Comparison of ENCODE assay signal across 28 cellular contexts in the genomic region with DNA sequence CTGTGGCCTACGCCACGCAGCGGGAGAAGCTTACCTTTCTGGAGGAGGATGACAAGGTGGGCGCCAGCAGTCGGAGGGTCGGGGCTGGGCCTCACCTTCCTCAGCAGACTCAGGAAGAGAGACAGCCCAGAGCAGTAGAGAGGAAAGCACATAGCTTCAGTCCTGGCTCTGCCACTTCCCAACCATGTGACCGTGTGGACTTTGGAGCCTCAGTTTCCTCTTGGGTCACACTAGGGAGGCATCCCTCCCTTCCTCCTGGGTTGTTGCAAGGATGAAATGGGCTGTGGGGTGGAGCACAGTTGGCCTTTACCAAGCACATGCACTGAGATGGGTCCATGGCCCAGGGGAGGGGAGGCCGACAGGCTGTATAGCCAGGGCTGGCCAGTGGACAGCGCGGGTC. TPM values are rescaled to one million over a fixed set of nuclear protein-coding genes. Genes with fewer than 3 reads are reported as not detected.
DNase-seq lines count a peak whose midpoint lies in the region; ATAC-seq, FAIRE-seq and TF ChIP-seq lines count a peak whose summit lies in the region.
"Had no signal": no experiment of that assay in that cellular context is flagged by ENCODE, and none has a peak within 500 bp of the region (broad histone marks: within the 10 kb centered on the region; RNA-seq: fewer than 3 reads in every experiment).

No MANE protein-coding gene starts in this region.

- WGBS in H1 (ENCODE audit: extremely low coverage in 1 of 2, insufficient coverage in 1 of 2, insufficient read length in 1 of 2, insufficient replicate concordance in 2 of 2, low coverage in 1 of 2, low lambda C conversion rate in 2 of 2, missing lambda C conversion rate in 1 of 2), 2 experiments, result 88% methylated on average over 10 of the region's 10 CpGs; no CpG with 5 or more reads in 1 of the 2 experiments

- H3K27ac ChIP-seq in GM23338 (ENCODE audit: low read depth) (no peak overlapping the region), H1 (ENCODE audit: low read depth, low read length) (no peak overlapping the region), osteoblast (ENCODE audit: low read depth, low read length) (no peak overlapping the region)
- H3K27ac ChIP-seq: PC-9 had no signal

- DNase-seq in GM23338 (ENCODE audit: low spot score), result no peak
- no peak for DNase-seq in H1 (ENCODE audit: low read depth in 1 of 2, low spot score in 2 of 2)
- DNase-seq in left lobe of liver (ENCODE audit: low spot score), result no peak
- peak; percentile 25 for DNase-seq in osteoblast (ENCODE audit: insufficient read length, low spot score, missing footprints)
- DNase-seq in CD1c-positive myeloid dendritic cell (ENCODE audit: extremely low spot score), result no peak
- DNase-seq: 8988T; CD4-positive, alpha-beta memory T cell; COR-L47; DMS 273 treated with DMSO at 0.1 percent for 48 hours; KBM-7; MV-4-11; NCI-H1105; NCI-H1436 treated with DMSO at 0.1 percent for 48 hours; NCI-H187 treated with DMSO at 0.1 percent for 48 hours; NCI-H2171 treated with DMSO at 0.1 percent for 48 hours; NCI-H524 treated with DMSO at 0.1 percent for 48 hours; NCI-H774; PC-9; Right ventricle myocardium superior; RPMI8226 had no signal

- H3K4ac ChIP-seq in H1 (replicated peaks; ENCODE audit: insufficient read length, low read depth, low read length), result no peak overlapping the region

- H3K27ac Mint-ChIP-seq in GM23338, result peak overlapping the region; percentile 9; the same call in 1 of the 2 replicates
- H3K27ac Mint-ChIP-seq: CD4-positive, alpha-beta memory T cell had no signal

- peaks cover 8% of the 10 kb centered on the region for H3K4me1 Mint-ChIP-seq in GM23338

- H3K36me3 Mint-ChIP-seq in GM23338 (ENCODE audit: low read depth), result peaks cover 43% of the 10 kb centered on the region

- TF ChIP-seq CTCF in GM23338 (conservative IDR thresholded peaks at IDR 0.05; ENCODE audit: low read depth in 2 of 2) (no peak), H1 (IDR thresholded peaks at IDR 0.05; ENCODE audit: control extremely low read depth in 1 of 3, insufficient read depth in 1 of 3, low read depth in 1 of 3, low read length in 3 of 3) (no peak), osteoblast (IDR thresholded peaks at IDR 0.05; ENCODE audit: extremely low read depth, low read depth, low read length) (no peak)

- H2BK15ac ChIP-seq in H1 (ENCODE audit: low read length), result no peak overlapping the region

- H3K36me3 ChIP-seq in GM23338 (ENCODE audit: insufficient read depth), result no peaks in the 10 kb centered on the region; the same call in 1 of the 2 replicates
- peaks cover 6 to 22% (median 14%) of the 10 kb centered on the region in 4 experiments for H3K36me3 ChIP-seq in H1 (ENCODE audit: control insufficient read depth in 2 of 4, insufficient read depth in 4 of 4, low read length in 3 of 4)
- peaks cover 41% of the 10 kb centered on the region for H3K36me3 ChIP-seq in osteoblast (ENCODE audit: insufficient read depth, low read length)

- H3K9me3 ChIP-seq in H1 (ENCODE audit: insufficient read depth in 2 of 2, low read depth in 1 of 2, low read length in 1 of 2) (no peaks in the 10 kb centered on the region), osteoblast (ENCODE audit: low read depth, low read length) (no peaks in the 10 kb centered on the region)

- H3K9me2 ChIP-seq in GM23338 (ENCODE audit: insufficient read depth), result no peaks in the 10 kb centered on the region

- H2BK120ac ChIP-seq in H1 (replicated peaks; ENCODE audit: low read depth, low read length), result no peak overlapping the region

- H3K79me1 ChIP-seq in H1 (ENCODE audit: low read depth, low read length), result no peaks in the 10 kb centered on the region

- no peak for TF ChIP-seq RAD21 in H1 (IDR thresholded peaks at IDR 0.05 in 1 of 2, conservative IDR thresholded peaks at IDR 0.05 in 1 of 2; ENCODE audit: low read depth in 2 of 2, low read length in 2 of 2)

- no peaks in the 10 kb centered on the region for H3K79me2 ChIP-seq in GM23338 (replicated peaks; ENCODE audit: insufficient read depth)
- H3K79me2 ChIP-seq in H1 (ENCODE audit: control insufficient read depth in 1 of 2, insufficient read depth in 2 of 2, low read length in 2 of 2), result no peaks in the 10 kb centered on the region
- no peaks in the 10 kb centered on the region for H3K79me2 ChIP-seq in osteoblast (ENCODE audit: insufficient read depth, low read length)

- no peak overlapping the region for H3K4me3 Mint-ChIP-seq in GM23338
- H3K4me3 Mint-ChIP-seq: CD4-positive, alpha-beta memory T cell had no signal

- H3K27me3 ChIP-seq in GM23338 (ENCODE audit: insufficient read depth), result no peaks in the 10 kb centered on the region
- H3K27me3 ChIP-seq in H1 (replicated peaks in 1 of 4; ENCODE audit: control insufficient read depth in 3 of 4, extremely low read depth in 1 of 4, insufficient read depth in 3 of 4, low read length in 3 of 4), result no peaks in the 10 kb centered on the region
- no peaks in the 10 kb centered on the region for H3K27me3 ChIP-seq in osteoblast (ENCODE audit: insufficient read depth, low read length)

- H3K4me3 ChIP-seq in GM23338 (no peak overlapping the region), H1 (ENCODE audit: extremely low read depth in 1 of 4, insufficient read depth in 2 of 4, low read depth in 3 of 4, low read length in 4 of 4) (no peak overlapping the region), osteoblast (ENCODE audit: insufficient read depth, low read length) (no peak overlapping the region)
- H3K4me3 ChIP-seq: PC-9 had no signal

- peaks cover 10% of the 10 kb centered on the region for H3K27me3 Mint-ChIP-seq in GM23338 (ENCODE audit: insufficient read depth, low read depth, poor library complexity)
- H3K27me3 Mint-ChIP-seq: CD4-positive, alpha-beta memory T cell had no signal

- H3K18ac ChIP-seq in H1 (ENCODE audit: extremely low read depth, low read length), result no peak overlapping the region

- H4K91ac ChIP-seq in H1 (replicated peaks; ENCODE audit: insufficient read length, low read length), result no peak overlapping the region

- H3K9ac ChIP-seq in H1 (replicated peaks in 1 of 4; ENCODE audit: extremely low read depth in 1 of 4, low read depth in 3 of 4, low read length in 3 of 4), result no peak overlapping the region

- TF ChIP-seq POLR2A in H1 (IDR thresholded peaks at IDR 0.05; ENCODE audit: control extremely low read depth in 1 of 2, low read depth in 2 of 2, low read length in 2 of 2), result no peak

- no peak overlapping the region for H2AFZ ChIP-seq in GM23338
- no peak overlapping the region for H2AFZ ChIP-seq in H1 (ENCODE audit: low read length)
- H2AFZ ChIP-seq in osteoblast (ENCODE audit: low read length), result no peak overlapping the region
- H2AFZ ChIP-seq: PC-9 had no signal

- H3K56ac ChIP-seq in H1 (replicated peaks; ENCODE audit: insufficient read length, low read depth, low read length), result no peak overlapping the region

- no peak for FAIRE-seq in H1 (lab: Jason Lieb, UNC)
- FAIRE-seq: GM12892, H54 had no signal

- TF ChIP-seq EP300 in H1 (IDR thresholded peaks at IDR 0.05; ENCODE audit: borderline replicate concordance in 1 of 2, low read depth in 2 of 2, low read length in 2 of 2), result no peak

- H3K14ac ChIP-seq in H1 (ENCODE audit: insufficient read length), result no peak overlapping the region

- no peak overlapping the region for H2AK5ac ChIP-seq in H1 (ENCODE audit: low read depth, low read length)

- H3K9me3 Mint-ChIP-seq in GM23338, result no peaks in the 10 kb centered on the region
- H3K9me3 Mint-ChIP-seq: CD4-positive, alpha-beta memory T cell had no signal

- no peak overlapping the region for H4K8ac ChIP-seq in H1 (ENCODE audit: extremely low read depth, insufficient read depth, low read length)

- H2BK12ac ChIP-seq in H1 (ENCODE audit: low read depth, low read length), result no peak overlapping the region

- H2BK20ac ChIP-seq in H1 (ENCODE audit: low read length), result no peak overlapping the region

- no peaks in the 10 kb centered on the region for H3K23me2 ChIP-seq in H1 (ENCODE audit: low read depth, low read length)

- no peak overlapping the region for H3K23ac ChIP-seq in H1 (ENCODE audit: insufficient read length)

- CTCF ChIA-PET in H1 (lab: Charles Lee; ENCODE audit: partially characterized antibody), result interaction anchor here (0.8 to 3.6 kb wide), 11 partner anchors 10 to 185 kb away, joined by 3 to 20 read pairs (median 7); a partner anchor contains a TSS

- POLR2A ChIA-PET in H1 (lab: Charles Lee; ENCODE audit: partially characterized antibody), result interaction anchor here (1.4 to 4.1 kb wide), 3 partner anchors 13 to 143 kb away, joined by 3 to 26 read pairs (median 4); a partner anchor contains a TSS

- ATAC-seq in GM23338 (no peak), left lobe of liver (peak; percentile 50), HG03442 (IDR thresholded peaks at IDR 0.05; ENCODE audit: unreplicated experiment) (no peak), HG02852 (IDR thresholded peaks at IDR 0.05; ENCODE audit: unreplicated experiment) (no peak)

- H2BK5ac ChIP-seq in H1 (ENCODE audit: low read depth, low read length), result 0 out of 2 replicates have a peak overlapping the region, but pooled peaks have one; percentile 8

- H3F3A ChIP-seq in GM23338 (replicated peaks; ENCODE audit: low read depth), result 0 out of 2 replicates have a peak, but pooled peaks cover 10% of the 10 kb centered on the region

- no peaks in the 10 kb centered on the region for H4K20me1 ChIP-seq in GM23338 (replicated peaks; ENCODE audit: insufficient read depth)
- H4K20me1 ChIP-seq in H1 (replicated peaks in 1 of 2; ENCODE audit: control insufficient read depth in 1 of 2, insufficient read depth in 2 of 2, low read length in 2 of 2), result peaks cover 0 to 2% of the 10 kb centered on the region in 2 experiments
- H4K20me1 ChIP-seq in osteoblast (ENCODE audit: insufficient read depth, low read length), result no peaks in the 10 kb centered on the region

- H4K5ac ChIP-seq in H1 (ENCODE audit: insufficient read length, low read depth, low read length), result no peak overlapping the region

- H3K4me2 ChIP-seq in GM23338 (no peak overlapping the region), H1 (ENCODE audit: insufficient read depth in 1 of 2, low read depth in 2 of 2, low read length in 2 of 2) (no peak overlapping the region), osteoblast (ENCODE audit: insufficient read depth, low read length) (no peak overlapping the region)
- H3K4me2 ChIP-seq: PC-9 had no signal

- H3K4me1 ChIP-seq in GM23338 (ENCODE audit: insufficient read depth), result peaks cover 5% of the 10 kb centered on the region
- H3K4me1 ChIP-seq in H1 (replicated peaks in 1 of 4; ENCODE audit: control insufficient read depth in 3 of 4, insufficient read depth in 4 of 4, low read length in 3 of 4), result peaks cover 0 to 12% (median 5%) of the 10 kb centered on the region in 4 experiments; a peak in 4 of 7 replicates
- H3K4me1 ChIP-seq in osteoblast (ENCODE audit: insufficient read depth, low read length), result no peaks in the 10 kb centered on the region

RNA-seq across cellular contexts. Expression of a gene that starts 12.9 kb away (rescaled TPM):
- 85.9 and 101 TPM in 2 replicates for total RNA-seq in GM23338 (2014; rRNA removed; shearing (Covaris generic))
- 22.2 and 22.7 TPM in 2 replicates for polyA plus RNA-seq in GM23338 (2016; fragmentation: Nextera tagmentation; extraction: Ambion mirVana)
- 82.7 and 86.4 TPM in 2 replicates for total RNA-seq in H1 (2021; fragmentation: NEBNext Ultra II Directional; extraction: Animal tissue kit (Norgen Biotek cat#: 25700))
- polyA plus RNA-seq in H1 (2011; rRNA removed), result 75.1 and 90.6 TPM in 2 replicates
- 78.8 TPM for polyA plus RNA-seq in H1 (2011; cell fraction: cytosol; rRNA removed)
- 231 TPM for polyA plus RNA-seq in H1 (2011; cell fraction: nucleus; rRNA removed)
- polyA plus RNA-seq in H1 (2012, experiment 1 of 2), result 67.1 to 86.6 TPM (median 82.3 TPM) in 4 replicates
- polyA plus RNA-seq in H1 (2012, experiment 2 of 2), result 84.4 TPM
- 35.6 TPM for polyA plus RNA-seq in H1 (2013, experiment 1 of 2)
- polyA plus RNA-seq in H1 (2013, experiment 2 of 2), result 33.7 TPM
- 126 TPM in 2 replicates for polyA minus RNA-seq in H1 (2011; rRNA and poly(A)+ RNA removed)
- polyA minus RNA-seq in H1 (2011; cell fraction: cytosol; rRNA and poly(A)+ RNA removed), result 122 TPM
- polyA minus RNA-seq in H1 (2011; cell fraction: nucleus; rRNA and poly(A)+ RNA removed), result 94.0 TPM
- total RNA-seq in left lobe of liver, result 24.4 TPM
- total RNA-seq in osteoblast, result 35.8 and 36.5 TPM in 2 replicates

RNA-seq across cellular contexts. Expression of a gene that starts 17.3 kb away (rescaled TPM):
- 27.8 and 41.3 TPM in 2 replicates for total RNA-seq in GM23338 (2014; rRNA removed; shearing (Covaris generic))
- polyA plus RNA-seq in GM23338 (2016; fragmentation: Nextera tagmentation; extraction: Ambion mirVana) (8.7 and 11.6 TPM in 2 replicates), H1 (2011; rRNA removed) (19.5 and 33.7 TPM in 2 replicates)
- total RNA-seq in H1 (2021; fragmentation: NEBNext Ultra II Directional; extraction: Animal tissue kit (Norgen Biotek cat#: 25700)), result 19.1 and 22.1 TPM in 2 replicates
- 26.9 TPM for polyA plus RNA-seq in H1 (2011; cell fraction: cytosol; rRNA removed)
- 59.4 TPM for polyA plus RNA-seq in H1 (2011; cell fraction: nucleus; rRNA removed)
- polyA plus RNA-seq in H1 (2012, experiment 1 of 2), result 18.6 to 24.3 TPM (median 22.4 TPM) in 4 replicates
- polyA plus RNA-seq in H1 (2012, experiment 2 of 2), result 14.7 TPM
- polyA plus RNA-seq in H1 (2013, experiment 1 of 2), result 11.0 TPM
- 10.8 TPM for polyA plus RNA-seq in H1 (2013, experiment 2 of 2)
- polyA minus RNA-seq in H1 (2011; rRNA and poly(A)+ RNA removed), result 23.6 and 31.8 TPM in 2 replicates
- 32.1 TPM for polyA minus RNA-seq in H1 (2011; cell fraction: cytosol; rRNA and poly(A)+ RNA removed)
- 30.9 TPM for polyA minus RNA-seq in H1 (2011; cell fraction: nucleus; rRNA and poly(A)+ RNA removed)
- total RNA-seq in left lobe of liver (11.6 TPM), osteoblast (39.2 and 43.8 TPM in 2 replicates)

RNA-seq across cellular contexts. Expression of a gene that starts 26.4 kb away (rescaled TPM):
- 8.5 and 9.1 TPM in 2 replicates for total RNA-seq in GM23338 (2014; rRNA removed; shearing (Covaris generic))
- polyA plus RNA-seq in GM23338 (2016; fragmentation: Nextera tagmentation; extraction: Ambion mirVana), result 2.2 and 2.8 TPM in 2 replicates
- total RNA-seq in H1 (2021; fragmentation: NEBNext Ultra II Directional; extraction: Animal tissue kit (Norgen Biotek cat#: 25700)), result 7.6 TPM in 2 replicates
- 5.2 and 7.6 TPM in 2 replicates for polyA plus RNA-seq in H1 (2011; rRNA removed)
- polyA plus RNA-seq in H1 (2011; cell fraction: cytosol; rRNA removed), result 5.3 TPM
- 9.8 TPM for polyA plus RNA-seq in H1 (2011; cell fraction: nucleus; rRNA removed)
- 3.7 to 8.0 TPM (median 5.7 TPM) in 4 replicates for polyA plus RNA-seq in H1 (2012, experiment 1 of 2)
- polyA plus RNA-seq in H1 (2012, experiment 2 of 2), result 5.6 TPM
- polyA plus RNA-seq in H1 (2013, experiment 1 of 2), result 3.1 TPM
- polyA plus RNA-seq in H1 (2013, experiment 2 of 2), result 3.5 TPM
- polyA minus RNA-seq in H1 (2011; rRNA and poly(A)+ RNA removed), result 7.4 and 11.2 TPM in 2 replicates
- polyA minus RNA-seq in H1 (2011; cell fraction: cytosol; rRNA and poly(A)+ RNA removed), result 6.5 TPM
- 18.7 TPM for polyA minus RNA-seq in H1 (2011; cell fraction: nucleus; rRNA and poly(A)+ RNA removed)
- 4.8 TPM for total RNA-seq in left lobe of liver
- total RNA-seq in osteoblast, result 18.9 and 19.2 TPM in 2 replicates

RNA-seq across cellular contexts. Expression of a gene that starts 52.7 kb away (rescaled TPM):
- total RNA-seq in GM23338 (2014; rRNA removed; shearing (Covaris generic)), result 10.0 and 13.1 TPM in 2 replicates
- polyA plus RNA-seq in GM23338 (2016; fragmentation: Nextera tagmentation; extraction: Ambion mirVana) (5.6 and 7.3 TPM in 2 replicates), H1 (2011; rRNA removed) (9.7 and 15.6 TPM in 2 replicates)
- 7.0 and 8.4 TPM in 2 replicates for total RNA-seq in H1 (2021; fragmentation: NEBNext Ultra II Directional; extraction: Animal tissue kit (Norgen Biotek cat#: 25700))
- 9.0 TPM for polyA plus RNA-seq in H1 (2011; cell fraction: cytosol; rRNA removed)
- 9.8 TPM for polyA plus RNA-seq in H1 (2011; cell fraction: nucleus; rRNA removed)
- polyA plus RNA-seq in H1 (2012, experiment 1 of 2), result 4.9 to 7.2 TPM (median 5.5 TPM) in 4 replicates
- 4.1 TPM for polyA plus RNA-seq in H1 (2012, experiment 2 of 2)
- polyA plus RNA-seq in H1 (2013, experiment 1 of 2), result 8.8 TPM
- 9.9 TPM for polyA plus RNA-seq in H1 (2013, experiment 2 of 2)
- polyA minus RNA-seq in H1 (2011; rRNA and poly(A)+ RNA removed), result 3.3 TPM in 2 replicates
- 10.1 TPM for polyA minus RNA-seq in H1 (2011; cell fraction: cytosol; rRNA and poly(A)+ RNA removed)
- 4.4 TPM for polyA minus RNA-seq in H1 (2011; cell fraction: nucleus; rRNA and poly(A)+ RNA removed)
- total RNA-seq in left lobe of liver (6.9 TPM), osteoblast (9.4 and 10.5 TPM in 2 replicates)

RNA-seq across cellular contexts. Expression of a gene that starts 53.6 kb away (rescaled TPM):
- 3.8 and 6.3 TPM in 2 replicates for total RNA-seq in GM23338 (2014; rRNA removed; shearing (Covaris generic))
- polyA plus RNA-seq in GM23338 (2016; fragmentation: Nextera tagmentation; extraction: Ambion mirVana), result 6.0 and 7.3 TPM in 2 replicates
- 28.2 and 30.8 TPM in 2 replicates for total RNA-seq in H1 (2021; fragmentation: NEBNext Ultra II Directional; extraction: Animal tissue kit (Norgen Biotek cat#: 25700))
- 36.7 and 46.2 TPM in 2 replicates for polyA plus RNA-seq in H1 (2011; rRNA removed)
- 38.5 TPM for polyA plus RNA-seq in H1 (2011; cell fraction: cytosol; rRNA removed)
- polyA plus RNA-seq in H1 (2011; cell fraction: nucleus; rRNA removed), result 243 TPM
- 42.8 to 71.4 TPM (median 62.6 TPM) in 4 replicates for polyA plus RNA-seq in H1 (2012, experiment 1 of 2)
- polyA plus RNA-seq in H1 (2012, experiment 2 of 2), result 28.4 TPM
- polyA plus RNA-seq in H1 (2013, experiment 1 of 2), result 12.6 TPM
- polyA plus RNA-seq in H1 (2013, experiment 2 of 2), result 10.9 TPM
- 33.9 and 39.3 TPM in 2 replicates for polyA minus RNA-seq in H1 (2011; rRNA and poly(A)+ RNA removed)
- polyA minus RNA-seq in H1 (2011; cell fraction: cytosol; rRNA and poly(A)+ RNA removed), result 14.0 TPM
- 32.1 TPM for polyA minus RNA-seq in H1 (2011; cell fraction: nucleus; rRNA and poly(A)+ RNA removed)
- total RNA-seq in left lobe of liver, result not detected
- total RNA-seq in osteoblast, result under 0.01 TPM in 1 of 2 replicates, not detected in the other
- total RNA-seq: LHCN-M2, MCF 10A, PC-9, Right ventricle myocardium superior, SK-MEL-5 had no signal
- polyA plus RNA-seq: BJ; CD4-positive, alpha-beta memory T cell had no signal
